Comparison of ENCODE assay signal across 8 cellular contexts in genomic region chr3:140972833-140973232, GRCh38. TPM values are rescaled to one million over a fixed set of nuclear protein-coding genes. Genes with fewer than 3 reads are reported as not detected.
A peak's percentile ranks its signal among the peaks of the same experiment; 100 is the strongest.
DNase-seq lines count a peak whose midpoint lies in the region; ATAC-seq, FAIRE-seq and TF ChIP-seq lines count a peak whose summit lies in the region.

No MANE protein-coding gene starts in this region.

- peak; percentile 43 for TF ChIP-seq CTCF in fibroblast of villous mesenchyme (IDR thresholded peaks at IDR 0.05; ENCODE audit: insufficient read depth, low read depth, low read length)
- no peak for TF ChIP-seq CTCF in sigmoid colon (IDR thresholded peaks at IDR 0.05)

- ATAC-seq in GM18505 (IDR thresholded peaks at IDR 0.05; ENCODE audit: unreplicated experiment), result no peak

- in situ Hi-C loops in G401 (cut with HindIII; ENCODE audit: low sequenced_read_pairs), result no loop called here

- peaks cover 0 to 46% (median 2%) of the 10 kb centered on the region in 4 donors for H3K36me3 ChIP-seq in sigmoid colon

- no peak overlapping the region for H3K27ac ChIP-seq in sigmoid colon

- H3K27me3 ChIP-seq in sigmoid colon, result no peaks in the 10 kb centered on the region

- intact Hi-C loops in sigmoid colon (cut with DNase I), result no loop called here

- peak; percentile 9 for DNase-seq in G401 (ENCODE audit: low spot score)
- peak; percentile 66 for DNase-seq in OCI-M1 (lab: John Stamatoyannopoulos, UW)
- peak; percentile 34 for DNase-seq in fibroblast of villous mesenchyme (ENCODE audit: low read depth)
- DNase-seq in sigmoid colon, result no peak
- DNase-seq in UCSD-AML1 (lab: John Stamatoyannopoulos, UW; ENCODE audit: unreplicated experiment), result no peak
- DNase-seq in stimulated activated CD4-positive, alpha-beta T cell treated with anti-CD3 and anti-CD28 coated beads, Interleukin-12 subunit alpha, Interleukin-12 subunit beta, amount 100 ng/mL, for 4 hours, result no peak

- TF ChIP-seq POLR2A in sigmoid colon (IDR thresholded peaks at IDR 0.05) (no peak), GM18505 (IDR thresholded peaks at IDR 0.05; ENCODE audit: borderline replicate concordance, extremely low read depth, insufficient read depth, insufficient read length) (no peak)

- H3K4me3 ChIP-seq in fibroblast of villous mesenchyme (ENCODE audit: low read depth, low read length) (no peak overlapping the region), sigmoid colon (no peak overlapping the region)

- no peaks in the 10 kb centered on the region for H3K9me3 ChIP-seq in sigmoid colon

- FAIRE-seq in A204.1 (lab: Jason Lieb, UNC), result peak; percentile 89

- TF ChIP-seq EP300 in sigmoid colon (IDR thresholded peaks at IDR 0.05), result no peak

- no peaks in the 10 kb centered on the region for H3K4me1 ChIP-seq in sigmoid colon

RNA-seq across cellular contexts. Expression of gene SLC25A36, which starts 31.2 kb away (rescaled TPM):
- 37.2 and 86.8 TPM in 2 replicates for total RNA-seq in G401 (2014; rRNA removed; shearing (Covaris generic))
- total RNA-seq in fibroblast of villous mesenchyme (56.7 and 65.2 TPM in 2 replicates), sigmoid colon (100 to 1,000 TPM in 1 of 4 donors, 10 to 100 TPM in 3; 67.0 to 139 (median 71.6) TPM)
- 10 to 100 TPM in 2 of 3 donors, 1 to 10 TPM in 1; 8.8 to 15.5 (median 10.8) TPM for polyA plus RNA-seq in sigmoid colon

Comparison
In these comparisons a context has a peak if more than half of its experiments do, and no peak if none do; other contexts are left out.
1. DNase-seq: peak in G401 (single experiment), OCI-M1 (single experiment) and fibroblast of villous mesenchyme (single experiment); none in sigmoid colon (single experiment), UCSD-AML1 (single experiment) and stimulated activated CD4-positive, alpha-beta T cell treated with anti-CD3 and anti-CD28 coated beads, Interleukin-12 subunit alpha, Interleukin-12 subunit beta, amount 100 ng/mL, for 4 hours (single experiment).